In the genomic region with DNA sequence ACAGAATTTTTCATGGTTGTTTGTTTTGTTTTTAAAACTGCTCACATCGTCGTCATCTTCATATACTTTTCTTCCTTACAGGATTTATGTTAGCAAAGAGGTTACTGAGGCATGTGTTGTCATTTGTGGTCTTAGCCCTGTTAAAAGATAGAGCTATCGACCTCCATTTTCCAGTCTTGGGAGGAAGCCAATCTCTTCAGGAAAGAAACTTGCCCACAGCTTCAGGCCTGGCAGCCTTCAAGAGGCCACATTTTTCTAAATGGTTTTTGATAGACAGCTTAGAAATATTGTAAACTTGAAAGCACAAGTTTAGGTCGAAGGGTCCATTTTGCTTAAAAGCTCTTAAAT, we compare ENCODE assay signal across 1 cellular context.
TF ChIP-seq lines count a peak whose summit lies in the region.

No MANE protein-coding gene starts in this region.

TF ChIP-seq in endothelial cell of umbilical vein, 7 proteins besides CTCF, POLR2A, EP300 and RAD21:
- no peak for TF ChIP-seq FOS (IDR thresholded peaks at IDR 0.05; ENCODE audit: borderline replicate concordance, insufficient read depth, low read length)
- TF ChIP-seq POLR2AphosphoS5 (IDR thresholded peaks at IDR 0.05; ENCODE audit: insufficient read depth, low read depth, low read length) = no peak
- no peak for TF ChIP-seq MYC (IDR thresholded peaks at IDR 0.05; ENCODE audit: low read depth, low read length)
- no peak for TF ChIP-seq EZH2 (IDR thresholded peaks at IDR 0.05; ENCODE audit: borderline replicate concordance, low read depth, low read length, severe bottlenecking)
- TF ChIP-seq JUN (IDR thresholded peaks at IDR 0.05; ENCODE audit: borderline replicate concordance, insufficient read depth, insufficient read length, low read depth) = no peak
- TF ChIP-seq, protein P1, sequence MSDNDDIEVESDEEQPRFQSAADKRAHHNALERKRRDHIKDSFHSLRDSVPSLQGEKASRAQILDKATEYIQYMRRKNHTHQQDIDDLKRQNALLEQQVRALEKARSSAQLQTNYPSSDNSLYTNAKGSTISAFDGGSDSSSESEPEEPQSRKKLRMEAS (IDR thresholded peaks at IDR 0.05; ENCODE audit: insufficient read depth, insufficient read length) = no peak
- TF ChIP-seq GATA2 (IDR thresholded peaks at IDR 0.05; ENCODE audit: insufficient read depth, insufficient read length, low read depth, low read length) = no peak
